In the genomic region with DNA sequence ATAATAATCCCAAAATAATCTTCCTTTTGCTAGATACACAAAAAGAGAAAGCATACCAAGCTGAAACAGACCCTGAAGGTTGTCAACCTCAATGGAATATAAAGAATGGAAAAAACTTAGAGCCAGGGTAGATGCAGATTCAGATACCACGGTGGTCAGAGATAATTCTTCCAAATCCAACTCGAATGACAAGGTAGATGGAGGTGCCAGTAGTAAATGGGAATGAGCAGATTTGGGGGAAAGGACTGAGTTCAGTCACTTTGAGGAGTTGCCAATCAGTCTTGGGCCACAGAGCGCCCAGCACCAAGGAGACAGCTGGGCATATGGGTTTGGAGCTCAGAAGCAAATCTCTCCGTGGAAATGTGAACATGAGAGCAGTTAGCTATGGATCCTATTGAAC, we compare ENCODE assay signal across 1 cellular context.
TF ChIP-seq lines count a peak whose summit lies in the region.

No MANE protein-coding gene starts in this region.

TF ChIP-seq in IMR-90, 13 proteins besides CTCF, POLR2A, EP300 and RAD21:
- no peak for TF ChIP-seq SMC3 (IDR thresholded peaks at IDR 0.05; ENCODE audit: low read depth, low read length)
- TF ChIP-seq MAFK (IDR thresholded peaks at IDR 0.05; ENCODE audit: low read depth, low read length): no peak
- TF ChIP-seq RCOR1 (IDR thresholded peaks at IDR 0.05; ENCODE audit: insufficient replicate concordance, low read length): no peak
- TF ChIP-seq NFE2L2 (IDR thresholded peaks at IDR 0.05; ENCODE audit: low read depth, low read length): no peak
- TF ChIP-seq, protein P1, sequence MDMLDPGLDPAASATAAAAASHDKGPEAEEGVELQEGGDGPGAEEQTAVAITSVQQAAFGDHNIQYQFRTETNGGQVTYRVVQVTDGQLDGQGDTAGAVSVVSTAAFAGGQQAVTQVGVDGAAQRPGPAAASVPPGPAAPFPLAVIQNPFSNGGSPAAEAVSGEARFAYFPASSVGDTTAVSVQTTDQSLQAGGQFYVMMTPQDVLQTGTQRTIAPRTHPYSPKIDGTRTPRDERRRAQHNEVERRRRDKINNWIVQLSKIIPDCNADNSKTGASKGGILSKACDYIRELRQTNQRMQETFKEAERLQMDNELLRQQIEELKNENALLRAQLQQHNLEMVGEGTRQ (IDR thresholded peaks at IDR 0.05; ENCODE audit: low read depth, low read length): no peak
